24 cellular contexts compared by ENCODE assay signal in genomic region chr18:59729781-59730180, GRCh38. TPM values are rescaled to one million over a fixed set of nuclear protein-coding genes. Genes with fewer than 3 reads are reported as not detected.
A peak's percentile ranks its signal among the peaks of the same experiment; 100 is the strongest.
DNase-seq lines count a peak whose midpoint lies in the region; ATAC-seq and TF ChIP-seq lines count a peak whose summit lies in the region.
"Had no signal": no experiment of that assay in that cellular context is flagged by ENCODE, and none has a peak within 500 bp of the region (broad histone marks: within the 10 kb centered on the region; RNA-seq: fewer than 3 reads in every experiment).

No MANE protein-coding gene starts in this region.

- DNase-seq in HT-29 (ENCODE audit: low spot score) (peak; percentile 40), RWPE1 (ENCODE audit: low spot score) (peak; percentile 56), epithelial cell of prostate (ENCODE audit: low read depth, low spot score) (no peak), progenitor cell of endocrine pancreas (ENCODE audit: low spot score, unreplicated experiment) (no peak), HuH-7.5 (ENCODE audit: low spot score) (no peak), DMS53 (lab: John Stamatoyannopoulos, UW) (no peak)
- no peak for DNase-seq in activated naive CD4-positive, alpha-beta T cell treated with anti-CD3 and anti-CD28 coated beads, Interleukin-2, amount 10 ng/mL, durations not matched to agents 7 days and 5 days
- DNase-seq: ACHN; CD4-positive, alpha-beta T cell; COR-L47; DMS 273 treated with DMSO at 0.1 percent for 48 hours; IMR-90; MV-4-11; NCI-H1105 treated with DMSO at 0.1 percent for 48 hours; NCI-H2029 treated with DMSO at 0.1 percent for 48 hours; NCI-H2171; NCI-H345; NCI-H524; NCI-H774; Right ventricle myocardium superior had no signal

- no peaks in the 10 kb centered on the region for H3K9me3 Mint-ChIP-seq in progenitor cell of endocrine pancreas (ENCODE audit: low read depth)
- no peaks in the 10 kb centered on the region for H3K9me3 Mint-ChIP-seq in activated naive CD4-positive, alpha-beta T cell treated with anti-CD3 and anti-CD28 coated beads, Interleukin-2, amount 10 ng/mL, durations not matched to agents 7 days and 5 days
- H3K9me3 Mint-ChIP-seq: CD4-positive, alpha-beta T cell had no signal

- ATAC-seq in HG03196 (IDR thresholded peaks at IDR 0.05; ENCODE audit: unreplicated experiment), result no peak

- POLR2A ChIA-PET in RWPE1 (lab: Yijun Ruan, JAX; ENCODE audit: low non-redundant PET), result no interaction called here

- peaks cover 6% of the 10 kb centered on the region for H3K4me1 Mint-ChIP-seq in progenitor cell of endocrine pancreas (ENCODE audit: low read depth)
- H3K4me1 Mint-ChIP-seq in activated naive CD4-positive, alpha-beta T cell treated with anti-CD3 and anti-CD28 coated beads, Interleukin-2, amount 10 ng/mL, durations not matched to agents 7 days and 5 days, result no peaks in the 10 kb centered on the region

- peak overlapping the region; percentile 18 for H3K27ac Mint-ChIP-seq in progenitor cell of endocrine pancreas
- H3K27ac Mint-ChIP-seq in activated naive CD4-positive, alpha-beta T cell treated with anti-CD3 and anti-CD28 coated beads, Interleukin-2, amount 10 ng/mL, durations not matched to agents 7 days and 5 days, result no peak overlapping the region
- H3K27ac Mint-ChIP-seq: CD4-positive, alpha-beta T cell had no signal

- H3K27me3 Mint-ChIP-seq in progenitor cell of endocrine pancreas, result peaks cover 4% of the 10 kb centered on the region
- no peaks in the 10 kb centered on the region for H3K27me3 Mint-ChIP-seq in activated naive CD4-positive, alpha-beta T cell treated with anti-CD3 and anti-CD28 coated beads, Interleukin-2, amount 10 ng/mL, durations not matched to agents 7 days and 5 days

- no peak overlapping the region for H3K4me3 Mint-ChIP-seq in progenitor cell of endocrine pancreas (ENCODE audit: low read depth)
- no peak overlapping the region for H3K4me3 Mint-ChIP-seq in activated naive CD4-positive, alpha-beta T cell treated with anti-CD3 and anti-CD28 coated beads, Interleukin-2, amount 10 ng/mL, durations not matched to agents 7 days and 5 days
- H3K4me3 Mint-ChIP-seq: CD4-positive, alpha-beta T cell had no signal

- CTCF ChIA-PET in RWPE1 (lab: Yijun Ruan, JAX), result no interaction called here
- CTCF ChIA-PET in activated naive CD4-positive, alpha-beta T cell treated with anti-CD3 and anti-CD28 coated beads, Interleukin-2, amount 10 ng/mL, durations not matched to agents 7 days and 5 days (lab: Charles Lee), result no interaction called here

- TF ChIP-seq CTCF in RWPE1 (conservative IDR thresholded peaks at IDR 0.05; ENCODE audit: low read depth), result no peak
- TF ChIP-seq CTCF in progenitor cell of endocrine pancreas (IDR thresholded peaks at IDR 0.05; ENCODE audit: unreplicated experiment), result no peak

- H3K36me3 Mint-ChIP-seq in progenitor cell of endocrine pancreas (ENCODE audit: insufficient read depth), result no peaks in the 10 kb centered on the region
- H3K36me3 Mint-ChIP-seq in activated naive CD4-positive, alpha-beta T cell treated with anti-CD3 and anti-CD28 coated beads, Interleukin-2, amount 10 ng/mL, durations not matched to agents 7 days and 5 days, result no peaks in the 10 kb centered on the region

- peak overlapping the region; percentile 43; the same call in 1 of the 2 replicates for H3K27ac ChIP-seq in RWPE1
- H3K27ac ChIP-seq in epithelial cell of prostate, result peak overlapping the region; percentile 42
- H3K27ac ChIP-seq: BLaER1, KMS-11 had no signal

RNA-seq across cellular contexts. Expression of gene CCBE1, which starts 32.6 kb away (rescaled TPM):
- not detected in 2 replicates for total RNA-seq in HT-29 (2014; rRNA removed; shearing (Covaris generic))
- 1.1 and 1.2 TPM in 2 replicates for total RNA-seq in progenitor cell of endocrine pancreas
- total RNA-seq: CD4-positive, alpha-beta T cell; G401 had no signal

Comparison
In these comparisons a context has a peak if more than half of its experiments do, and no peak if none do; other contexts are left out.
1. DNase-seq: peak in HT-29 (single experiment) and RWPE1 (single experiment); none in epithelial cell of prostate (single experiment), progenitor cell of endocrine pancreas (single experiment), activated naive CD4-positive, alpha-beta T cell treated with anti-CD3 and anti-CD28 coated beads, Interleukin-2, amount 10 ng/mL, durations not matched to agents 7 days and 5 days (single experiment), HuH-7.5 (single experiment) and DMS53 (single experiment).